Comparison of ENCODE assay signal across 23 cellular contexts in the genomic region with DNA sequence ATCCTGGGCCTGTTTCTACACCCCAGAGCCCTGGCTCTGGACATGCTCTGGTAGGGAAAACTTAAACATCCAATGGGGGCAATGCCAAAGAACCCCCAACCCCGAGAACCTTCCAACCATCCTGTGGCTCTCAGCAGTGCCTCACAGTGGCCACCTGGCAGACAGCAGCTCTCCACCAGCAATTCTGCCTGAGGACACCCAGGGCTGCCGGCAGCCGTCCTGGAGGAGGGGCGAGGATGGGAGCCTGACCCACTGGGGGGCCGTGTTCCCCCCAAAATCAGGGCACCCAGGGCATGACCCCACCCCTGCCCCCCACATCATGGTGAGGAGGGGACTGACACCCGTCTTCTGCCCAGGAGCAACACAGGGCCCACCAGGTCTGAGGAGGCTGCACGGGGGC. TPM values are rescaled to one million over a fixed set of nuclear protein-coding genes. Genes with fewer than 3 reads are reported as not detected.
DNase-seq lines count a peak whose midpoint lies in the region; ATAC-seq and TF ChIP-seq lines count a peak whose summit lies in the region.
"Had no signal": no experiment of that assay in that cellular context is flagged by ENCODE, and none has a peak within 500 bp of the region (broad histone marks: within the 10 kb centered on the region; RNA-seq: fewer than 3 reads in every experiment).

No MANE protein-coding gene starts in this region.

- peaks cover 1% of the 10 kb centered on the region for H3K4me1 Mint-ChIP-seq in T-helper 2 cell treated with Interferon-gamma antibody and Interleukin-4, amounts not matched to agents 5 μg/mL and 100 μg/mL, for 36 hours (ENCODE audit: low read depth)
- H3K4me1 Mint-ChIP-seq: activated CD4-positive, alpha-beta memory T cell treated with anti-CD3 and anti-CD28 coated beads, Interleukin-2, amount 10 ng/mL, durations not matched to agents 7 days and 5 days had no signal

- no peaks in the 10 kb centered on the region for H3K4me1 ChIP-seq in left ventricle myocardium inferior
- H3K4me1 ChIP-seq: ascending aorta had no signal

- H3K27me3 Mint-ChIP-seq in T-helper 2 cell treated with Interferon-gamma antibody and Interleukin-4, amounts not matched to agents 5 μg/mL and 100 μg/mL, for 36 hours (ENCODE audit: low read depth): no peaks in the 10 kb centered on the region
- H3K27me3 Mint-ChIP-seq: activated CD4-positive, alpha-beta memory T cell treated with anti-CD3 and anti-CD28 coated beads, Interleukin-2, amount 10 ng/mL, durations not matched to agents 7 days and 5 days; activated naive CD4-positive, alpha-beta T cell treated with anti-CD3 and anti-CD28 coated beads, Interleukin-2, amount 10 ng/mL, durations not matched to agents 7 days and 5 days; CD4-positive, alpha-beta memory T cell had no signal

- no peak overlapping the region for H3K27ac ChIP-seq in left ventricle myocardium inferior (replicated peaks)
- H3K27ac ChIP-seq: ascending aorta, hepatocyte had no signal

- intact Hi-C loops in left ventricle myocardium inferior (cut with micrococcal nuclease): no loop called here
- intact Hi-C loops in left cardiac atrium (cut with DNase I): no loop called here

- H3K36me3 ChIP-seq in left ventricle myocardium inferior: peaks cover 3% of the 10 kb centered on the region
- H3K36me3 ChIP-seq: ascending aorta had no signal

- no peaks in the 10 kb centered on the region for H3K27me3 ChIP-seq in left ventricle myocardium inferior (ENCODE audit: low read depth)
- H3K27me3 ChIP-seq: ascending aorta, hepatocyte had no signal

- H3K36me3 Mint-ChIP-seq in T-helper 2 cell treated with Interferon-gamma antibody and Interleukin-4, amounts not matched to agents 5 μg/mL and 100 μg/mL, for 36 hours (ENCODE audit: low read depth): no peaks in the 10 kb centered on the region
- H3K36me3 Mint-ChIP-seq: activated naive CD4-positive, alpha-beta T cell treated with anti-CD3 and anti-CD28 coated beads, Interleukin-2, amount 10 ng/mL, durations not matched to agents 7 days and 5 days had no signal

- peak; percentile 11 for TF ChIP-seq CTCF in left ventricle myocardium inferior (IDR thresholded peaks at IDR 0.05; ENCODE audit: borderline replicate concordance)
- TF ChIP-seq CTCF in LNCAP (IDR thresholded peaks at IDR 0.05): peak; percentile 25; the same call in 1 of the 2 replicates
- peak; percentile 42 for TF ChIP-seq CTCF in epithelial cell of proximal tubule (conservative IDR thresholded peaks at IDR 0.05; ENCODE audit: low read depth, low read length)

- H3K9me3 ChIP-seq in left ventricle myocardium inferior (replicated peaks): peaks cover 25% of the 10 kb centered on the region

- H3K9me3 Mint-ChIP-seq in T-helper 2 cell treated with Interferon-gamma antibody and Interleukin-4, amounts not matched to agents 5 μg/mL and 100 μg/mL, for 36 hours: peaks cover 21% of the 10 kb centered on the region

- no peak for DNase-seq in left ventricle myocardium inferior
- no peak for DNase-seq in left cardiac atrium
- no peak for DNase-seq in epithelial cell of proximal tubule (ENCODE audit: low read depth)
- no peak for DNase-seq in T-helper 2 cell treated with Interferon-gamma antibody and Interleukin-4, amounts not matched to agents 5 μg/mL and 100 μg/mL, for 36 hours (ENCODE audit: low spot score)
- no peak for DNase-seq in activated effector memory CD4-positive, alpha-beta T cell treated with anti-CD3 and anti-CD28 coated beads, Interleukin-2, amount 50 U/mL, for 16 hours
- DNase-seq: ACHN; activated CD4-positive, alpha-beta memory T cell treated with anti-CD3 and anti-CD28 coated beads, Interleukin-2, amount 10 ng/mL, durations not matched to agents 7 days and 5 days; activated CD4-positive, CD25-positive, alpha-beta regulatory T cell; activated naive CD4-positive, alpha-beta T cell treated with anti-CD3 and anti-CD28 coated beads, Interleukin-2, amount 10 ng/mL, durations not matched to agents 7 days and 5 days; activated T-cell treated with anti-CD3 and anti-CD28 coated beads, Interleukin-2, amount 50 U/mL, for 1 hour; CD4-positive, alpha-beta memory T cell; foreskin fibroblast; islet precursor cell; NCI-H187; NCI-H345; stimulated activated CD4-positive, alpha-beta T cell treated with anti-CD3 and anti-CD28 coated beads, Interleukin-4, amount 100 ng/mL, for 4 hours; T-helper 9 cell had no signal

- H3K4me3 Mint-ChIP-seq in T-helper 2 cell treated with Interferon-gamma antibody and Interleukin-4, amounts not matched to agents 5 μg/mL and 100 μg/mL, for 36 hours: no peak overlapping the region
- H3K4me3 Mint-ChIP-seq: activated CD4-positive, alpha-beta memory T cell treated with anti-CD3 and anti-CD28 coated beads, Interleukin-2, amount 10 ng/mL, durations not matched to agents 7 days and 5 days; activated naive CD4-positive, alpha-beta T cell treated with anti-CD3 and anti-CD28 coated beads, Interleukin-2, amount 10 ng/mL, durations not matched to agents 7 days and 5 days; CD4-positive, alpha-beta memory T cell had no signal

- H3K4me3 ChIP-seq in left ventricle myocardium inferior: no peak overlapping the region
- no peak overlapping the region for H3K4me3 ChIP-seq in epithelial cell of proximal tubule (ENCODE audit: low read depth, low read length)
- H3K4me3 ChIP-seq: ascending aorta, hepatocyte, smooth muscle cell had no signal

- ATAC-seq in left cardiac atrium (no peak), HG03095 (IDR thresholded peaks at IDR 0.05; ENCODE audit: unreplicated experiment) (no peak), GM18517 (IDR thresholded peaks at IDR 0.05; ENCODE audit: unreplicated experiment) (no peak)

- no peak overlapping the region for H3K27ac Mint-ChIP-seq in T-helper 2 cell treated with Interferon-gamma antibody and Interleukin-4, amounts not matched to agents 5 μg/mL and 100 μg/mL, for 36 hours
- H3K27ac Mint-ChIP-seq: activated CD4-positive, alpha-beta memory T cell treated with anti-CD3 and anti-CD28 coated beads, Interleukin-2, amount 10 ng/mL, durations not matched to agents 7 days and 5 days; activated naive CD4-positive, alpha-beta T cell treated with anti-CD3 and anti-CD28 coated beads, Interleukin-2, amount 10 ng/mL, durations not matched to agents 7 days and 5 days had no signal

RNA-seq across cellular contexts. Expression of gene DPYSL4, which starts 32.7 kb away (rescaled TPM):
- total RNA-seq in left ventricle myocardium inferior: 42.8 TPM
- 1 to 10 TPM; 1.4 to 9.9 TPM for total RNA-seq in left cardiac atrium
- total RNA-seq in epithelial cell of proximal tubule: 1.7 and 3.3 TPM in 2 replicates
- total RNA-seq: ascending aorta had no signal
